1 cellular context compared by ENCODE assay signal in the genomic region with DNA sequence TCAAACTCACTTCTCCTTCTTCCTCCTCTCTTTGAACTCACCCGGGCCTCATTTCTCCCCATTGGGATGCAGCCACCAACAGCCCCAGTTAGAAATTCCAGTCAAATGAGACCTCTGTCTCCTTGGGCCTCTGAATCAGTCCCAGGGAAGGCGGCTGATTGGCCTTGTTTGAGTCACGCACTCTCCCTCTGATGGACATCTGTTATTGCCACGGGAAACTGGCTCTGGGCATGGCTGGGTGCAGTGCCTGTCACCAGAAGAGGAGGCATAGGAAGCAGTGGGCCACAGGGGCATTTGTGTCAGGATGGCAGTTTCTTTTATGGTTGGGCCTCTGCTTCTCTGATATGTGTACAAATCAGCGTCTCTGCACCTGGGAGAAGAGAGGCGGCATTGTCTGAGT.
TF ChIP-seq lines count a peak whose summit lies in the region.

No MANE protein-coding gene starts in this region.

TF ChIP-seq in SK-N-SH treated with all-trans-retinoic acid at 6 μM for 48 hours, 23 proteins besides CTCF, POLR2A, EP300 and RAD21 (continued from another document):
- TF ChIP-seq, protein P1, sequence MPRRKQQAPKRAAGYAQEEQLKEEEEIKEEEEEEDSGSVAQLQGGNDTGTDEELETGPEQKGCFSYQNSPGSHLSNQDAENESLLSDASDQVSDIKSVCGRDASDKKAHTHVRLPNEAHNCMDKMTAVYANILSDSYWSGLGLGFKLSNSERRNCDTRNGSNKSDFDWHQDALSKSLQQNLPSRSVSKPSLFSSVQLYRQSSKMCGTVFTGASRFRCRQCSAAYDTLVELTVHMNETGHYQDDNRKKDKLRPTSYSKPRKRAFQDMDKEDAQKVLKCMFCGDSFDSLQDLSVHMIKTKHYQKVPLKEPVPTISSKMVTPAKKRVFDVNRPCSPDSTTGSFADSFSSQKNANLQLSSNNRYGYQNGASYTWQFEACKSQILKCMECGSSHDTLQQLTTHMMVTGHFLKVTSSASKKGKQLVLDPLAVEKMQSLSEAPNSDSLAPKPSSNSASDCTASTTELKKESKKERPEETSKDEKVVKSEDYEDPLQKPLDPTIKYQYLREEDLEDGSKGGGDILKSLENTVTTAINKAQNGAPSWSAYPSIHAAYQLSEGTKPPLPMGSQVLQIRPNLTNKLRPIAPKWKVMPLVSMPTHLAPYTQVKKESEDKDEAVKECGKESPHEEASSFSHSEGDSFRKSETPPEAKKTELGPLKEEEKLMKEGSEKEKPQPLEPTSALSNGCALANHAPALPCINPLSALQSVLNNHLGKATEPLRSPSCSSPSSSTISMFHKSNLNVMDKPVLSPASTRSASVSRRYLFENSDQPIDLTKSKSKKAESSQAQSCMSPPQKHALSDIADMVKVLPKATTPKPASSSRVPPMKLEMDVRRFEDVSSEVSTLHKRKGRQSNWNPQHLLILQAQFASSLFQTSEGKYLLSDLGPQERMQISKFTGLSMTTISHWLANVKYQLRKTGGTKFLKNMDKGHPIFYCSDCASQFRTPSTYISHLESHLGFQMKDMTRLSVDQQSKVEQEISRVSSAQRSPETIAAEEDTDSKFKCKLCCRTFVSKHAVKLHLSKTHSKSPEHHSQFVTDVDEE (CRISPR knock-in tag; IDR thresholded peaks at IDR 0.05) = no peak
- TF ChIP-seq TOX (CRISPR knock-in tag; IDR thresholded peaks at IDR 0.05; ENCODE audit: borderline replicate concordance) = no peak
- TF ChIP-seq GLIS3 (CRISPR knock-in tag; IDR thresholded peaks at IDR 0.05) = no peak
- TF ChIP-seq, protein P2, sequence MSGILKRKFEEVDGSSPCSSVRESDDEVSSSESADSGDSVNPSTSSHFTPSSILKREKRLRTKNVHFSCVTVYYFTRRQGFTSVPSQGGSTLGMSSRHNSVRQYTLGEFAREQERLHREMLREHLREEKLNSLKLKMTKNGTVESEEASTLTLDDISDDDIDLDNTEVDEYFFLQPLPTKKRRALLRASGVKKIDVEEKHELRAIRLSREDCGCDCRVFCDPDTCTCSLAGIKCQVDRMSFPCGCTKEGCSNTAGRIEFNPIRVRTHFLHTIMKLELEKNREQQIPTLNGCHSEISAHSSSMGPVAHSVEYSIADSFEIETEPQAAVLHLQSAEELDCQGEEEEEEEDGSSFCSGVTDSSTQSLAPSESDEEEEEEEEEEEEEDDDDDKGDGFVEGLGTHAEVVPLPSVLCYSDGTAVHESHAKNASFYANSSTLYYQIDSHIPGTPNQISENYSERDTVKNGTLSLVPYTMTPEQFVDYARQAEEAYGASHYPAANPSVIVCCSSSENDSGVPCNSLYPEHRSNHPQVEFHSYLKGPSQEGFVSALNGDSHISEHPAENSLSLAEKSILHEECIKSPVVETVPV (CRISPR knock-in tag; IDR thresholded peaks at IDR 0.05) = no peak
- TF ChIP-seq SNAI2 (CRISPR knock-in tag; IDR thresholded peaks at IDR 0.05) = no peak
- TF ChIP-seq OSR1 (CRISPR knock-in tag; IDR thresholded peaks at IDR 0.05) = no peak
